8 cellular contexts compared by ENCODE assay signal in genomic region chr2:196068271-196069209, GRCh38. TPM values are rescaled to one million over a fixed set of nuclear protein-coding genes. Genes with fewer than 3 reads are reported as not detected.
DNase-seq lines count a peak whose midpoint lies in the region; TF ChIP-seq lines count a peak whose summit lies in the region.

Gene DNAH7, minus strand, starts transcription at chr2:196068837. Its CDS starts 126 bp downstream, at chr2:196068711.

- peaks cover 38% of the 10 kb centered on the region for H3K27me3 Mint-ChIP-seq in activated naive CD4-positive, alpha-beta T cell treated with anti-CD3 and anti-CD28 coated beads, Interleukin-2, amount 10 ng/mL, durations not matched to agents 7 days and 5 days

- no peaks in the 10 kb centered on the region for H3K36me3 Mint-ChIP-seq in activated naive CD4-positive, alpha-beta T cell treated with anti-CD3 and anti-CD28 coated beads, Interleukin-2, amount 10 ng/mL, durations not matched to agents 7 days and 5 days

- H3K4me3 ChIP-seq in GM08714 (ENCODE audit: low read length) = peak within 1 kb of the TSS; percentile 70
- H3K4me3 ChIP-seq in HFF-Myc (replicated peaks; ENCODE audit: low read depth, low read length) = peak within 1 kb of the TSS; percentile 71

- peak within 1 kb of the TSS; percentile 73 for H3K4me3 Mint-ChIP-seq in activated naive CD4-positive, alpha-beta T cell treated with anti-CD3 and anti-CD28 coated beads, Interleukin-2, amount 10 ng/mL, durations not matched to agents 7 days and 5 days

- in situ Hi-C loops in SK-MEL-5 (cut with HindIII; ENCODE audit: low pct_unique_long_range_greater_than_20kb, low sequenced_read_pairs) = no loop called here

- peak; percentile 93 for TF ChIP-seq CTCF in HFF-Myc (IDR thresholded peaks at IDR 0.05; ENCODE audit: low read depth, low read length, missing control alignments)

- CTCF ChIA-PET in activated naive CD4-positive, alpha-beta T cell treated with anti-CD3 and anti-CD28 coated beads, Interleukin-2, amount 10 ng/mL, durations not matched to agents 7 days and 5 days (lab: Charles Lee) = interaction anchor here (0.6 to 3.6 kb wide), 23 partner anchors 10 to 570 kb away, joined by 3 to 40 read pairs (median 5); no protein-coding TSS in a partner anchor

- peaks cover 10% of the 10 kb centered on the region for H3K4me1 Mint-ChIP-seq in activated naive CD4-positive, alpha-beta T cell treated with anti-CD3 and anti-CD28 coated beads, Interleukin-2, amount 10 ng/mL, durations not matched to agents 7 days and 5 days

- no peaks in the 10 kb centered on the region for H3K9me3 Mint-ChIP-seq in activated naive CD4-positive, alpha-beta T cell treated with anti-CD3 and anti-CD28 coated beads, Interleukin-2, amount 10 ng/mL, durations not matched to agents 7 days and 5 days

- DNase-seq in HFF-Myc (ENCODE audit: extremely low read depth, low read depth) = peak; percentile 48
- DNase-seq in MV-4-11 (lab: John Stamatoyannopoulos, UW) = peak; percentile 89
- DNase-seq in SK-MEL-5 (ENCODE audit: low read depth, low spot score) = peak; percentile 80
- peak; percentile 95 for DNase-seq in activated naive CD4-positive, alpha-beta T cell treated with anti-CD3 and anti-CD28 coated beads, Interleukin-2, amount 10 ng/mL, durations not matched to agents 7 days and 5 days
- peak; percentile 86 for DNase-seq in globus pallidus (ENCODE audit: low spot score)
- peak; percentile 34 for DNase-seq in non-pigmented ciliary epithelial cell (ENCODE audit: low read depth)
- peak; percentile 89 for DNase-seq in superior temporal gyrus (ENCODE audit: extremely low spot score)

- H3K27ac Mint-ChIP-seq in activated naive CD4-positive, alpha-beta T cell treated with anti-CD3 and anti-CD28 coated beads, Interleukin-2, amount 10 ng/mL, durations not matched to agents 7 days and 5 days = peak within 1 kb of the TSS; percentile 3

RNA-seq across cellular contexts. Expression of gene DNAH7, which starts in this region (rescaled TPM):
- total RNA-seq in SK-MEL-5 (2014; rRNA removed; shearing (Covaris generic)) = 0.37 and 0.45 TPM in 2 replicates
- polyA plus RNA-seq in SK-MEL-5 (2015; cell fraction: cytosol; rRNA removed) = 0.10 and 0.49 TPM in 2 replicates
- polyA plus RNA-seq in SK-MEL-5 (2015; cell fraction: nucleus; rRNA removed) = 0.78 and 4.9 TPM in 2 replicates

Comparison
In these comparisons a context has a peak if more than half of its experiments do, and no peak if none do; other contexts are left out.
1. Peak in every context shown above with its lines: DNase-seq and H3K4me3 ChIP-seq.
2. DNase-seq: peak in every context shown above with its lines; median percentile 95 in activated naive CD4-positive, alpha-beta T cell treated with anti-CD3 and anti-CD28 coated beads, Interleukin-2, amount 10 ng/mL, durations not matched to agents 7 days and 5 days; 89 in MV-4-11; 89 in superior temporal gyrus; 86 in globus pallidus; 80 in SK-MEL-5; 48 in HFF-Myc; 34 in non-pigmented ciliary epithelial cell.